ENCODE assay signal across 10 cellular contexts in the genomic region with DNA sequence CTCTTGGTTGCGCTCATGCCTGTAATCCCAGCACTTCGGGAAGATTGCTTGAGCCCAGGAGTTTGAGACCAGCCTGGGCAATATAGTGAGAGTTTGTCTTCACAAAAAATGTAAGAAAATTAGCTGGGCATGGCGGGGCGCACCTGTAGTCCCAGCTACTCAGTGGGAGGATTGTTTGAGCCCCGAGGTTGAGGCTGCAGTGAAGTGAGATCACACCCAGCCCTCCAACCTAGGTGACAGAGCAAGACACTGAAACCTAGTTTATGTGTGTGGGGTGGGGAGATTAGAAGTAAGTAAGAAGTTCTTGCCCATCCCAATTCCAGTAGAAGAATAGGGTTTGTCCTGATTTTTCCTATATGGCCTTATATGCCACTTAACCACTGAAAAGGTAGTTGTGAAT. TPM values are rescaled to one million over a fixed set of nuclear protein-coding genes. Genes with fewer than 3 reads are reported as not detected.
A peak's percentile ranks its signal among the peaks of the same experiment; 100 is the strongest.
DNase-seq lines count a peak whose midpoint lies in the region; ATAC-seq and TF ChIP-seq lines count a peak whose summit lies in the region.
"Had no signal": no experiment of that assay in that cellular context is flagged by ENCODE, and none has a peak within 500 bp of the region (broad histone marks: within the 10 kb centered on the region; RNA-seq: fewer than 3 reads in every experiment).

No MANE protein-coding gene starts in this region.

- ATAC-seq in IMR-90 (ENCODE audit: low read depth): no peak
- ATAC-seq: body of pancreas had no signal

- H4K5ac ChIP-seq in IMR-90 (ENCODE audit: low read depth, low read length): no peak overlapping the region

- H3K27me3 ChIP-seq in ACC112 (ENCODE audit: insufficient read depth, low read length): no peaks in the 10 kb centered on the region
- H3K27me3 ChIP-seq in IMR-90 (ENCODE audit: control insufficient read depth, insufficient read depth, low read length): no peaks in the 10 kb centered on the region
- no peaks in the 10 kb centered on the region for H3K27me3 ChIP-seq in muscle layer of colon (ENCODE audit: control insufficient read depth in 1 of 2, insufficient read depth in 2 of 2, low read length in 2 of 2)
- H3K27me3 ChIP-seq: body of pancreas had no signal

- POLR2A ChIA-PET in IMR-90 (lab: Charles Lee; ENCODE audit: unreplicated experiment): no interaction called here

- peak overlapping the region; percentile 31; the same call in 1 of the 2 replicates for H3K9ac ChIP-seq in IMR-90 (ENCODE audit: low read depth, low read length)
- H3K9ac ChIP-seq in muscle layer of colon (ENCODE audit: low read length): peak overlapping the region; percentile 90

- H2AK9ac ChIP-seq in IMR-90 (replicated peaks; ENCODE audit: low read depth, low read length, poor library complexity): peak overlapping the region; percentile 17

- no CpG with 5 or more reads among the region's 5 CpGs for WGBS in IMR-90 (ENCODE audit: extremely low coverage in 2 of 2, insufficient read length in 1 of 2), 2 experiments

- H3K27ac ChIP-seq in ACC112 (ENCODE audit: low read depth, low read length): no peak overlapping the region
- no peak overlapping the region for H3K27ac ChIP-seq in IMR-90 (ENCODE audit: insufficient read depth, low read length)
- peak overlapping the region; percentile 99 for H3K27ac ChIP-seq in muscle layer of colon (ENCODE audit: low read depth, low read length)

- H3K56ac ChIP-seq in IMR-90 (ENCODE audit: extremely low read depth, insufficient read depth, low read length): no peak overlapping the region

- H3K9me1 ChIP-seq in IMR-90 (ENCODE audit: insufficient read depth, low read length): 0 out of 2 replicates have a peak, but pooled peaks cover 7% of the 10 kb centered on the region

- no peak overlapping the region for H4K91ac ChIP-seq in IMR-90 (ENCODE audit: insufficient read depth, low read depth, low read length)

- H3K79me1 ChIP-seq in IMR-90 (ENCODE audit: low read depth in 1 of 2, low read length in 2 of 2): peaks cover 0 to 31% of the 10 kb centered on the region in 2 experiments; a peak in 2 of 4 replicates

- H3K4me3 Mint-ChIP-seq in brain: peak overlapping the region; percentile 93 to 100 (median 97)

- no peak overlapping the region for H3K18ac ChIP-seq in IMR-90 (ENCODE audit: low read depth, low read length)

- peaks cover 70% of the 10 kb centered on the region for H3K36me3 Mint-ChIP-seq in brain

- in situ Hi-C loops in IMR-90 (cut with MboI; ENCODE audit: low sequenced_read_pairs): no loop called here

- peaks cover 70% of the 10 kb centered on the region for H3K79me2 ChIP-seq in ACC112 (ENCODE audit: control insufficient read depth, insufficient read depth, low read length, unreplicated experiment)

- peaks cover 70% of the 10 kb centered on the region for H4K20me1 ChIP-seq in IMR-90 (ENCODE audit: insufficient read depth, low read length)

- no peak overlapping the region for H4K8ac ChIP-seq in IMR-90 (ENCODE audit: low read depth in 2 of 2, low read length in 2 of 2)

- H3K4me1 ChIP-seq in ACC112 (ENCODE audit: control insufficient read depth, insufficient read depth, low read length, unreplicated experiment): peaks cover 54% of the 10 kb centered on the region
- peaks cover 7% of the 10 kb centered on the region for H3K4me1 ChIP-seq in IMR-90 (ENCODE audit: control insufficient read depth, insufficient read depth, low read length)
- peaks cover 36% of the 10 kb centered on the region for H3K4me1 ChIP-seq in muscle layer of colon (ENCODE audit: insufficient read depth, low read length)

- no peak overlapping the region for H3K14ac ChIP-seq in IMR-90 (replicated peaks; ENCODE audit: low read depth, low read length)

- TF ChIP-seq CTCF in IMR-90 (conservative IDR thresholded peaks at IDR 0.05; ENCODE audit: low read depth, low read length) (no peak), brain (conservative IDR thresholded peaks at IDR 0.05) (no peak)

- peaks cover 11% of the 10 kb centered on the region for H3K27me3 Mint-ChIP-seq in brain

- peak overlapping the region in 3 of 5 experiments; percentile 98 to 100 (median 99) for H3K27ac Mint-ChIP-seq in brain

- no TSS peak for BruUV-seq in IMR-90 (replicated peaks; lab: Mats Ljungman, UMichigan)

- H3K23ac ChIP-seq in IMR-90 (ENCODE audit: low read depth, low read length): 0 out of 2 replicates have a peak overlapping the region, but pooled peaks have one; percentile 2

- H2AFZ ChIP-seq in ACC112 (ENCODE audit: low read length, unreplicated experiment) (no peak overlapping the region), IMR-90 (replicated peaks; ENCODE audit: low read length, poor library complexity) (no peak overlapping the region)

- dilution Hi-C loops in IMR-90 (cut with HindIII; ENCODE audit: low sequenced_read_pairs, unreplicated experiment): no loop called here

- peaks cover 0 to 5% (median 0%) of the 10 kb centered on the region in 5 experiments for H3K9me3 Mint-ChIP-seq in brain

- DNase-seq in IMR-90 (no peak), NCI-H1436 treated with DMSO at 0.1 percent for 48 hours (lab: John Stamatoyannopoulos, UW) (no peak), NCI-H345 treated with DMSO at 0.1 percent for 48 hours (lab: John Stamatoyannopoulos, UW; ENCODE audit: unreplicated experiment) (no peak), dermis blood vessel endothelial cell (no peak), NCI-H510A treated with DMSO at 0.1 percent for 48 hours (lab: John Stamatoyannopoulos, UW) (no peak)
- DNase-seq: body of pancreas, NCI-H1048 had no signal

- intact Hi-C loops in IMR-90 (cut with micrococcal nuclease): loop anchor here (2.0 to 10.0 kb wide), 5 partner anchors 49 to 1332 kb away; a partner anchor contains a TSS

- peak overlapping the region; percentile 99 for H3K4me3 ChIP-seq in ACC112 (ENCODE audit: low read depth, low read length)
- H3K4me3 ChIP-seq in IMR-90 (ENCODE audit: insufficient read depth, low read depth, low read length): no peak overlapping the region; the same call in 1 of the 2 replicates
- peak overlapping the region in 1 of 2 donors; percentile 24 for H3K4me3 ChIP-seq in muscle layer of colon (ENCODE audit: low read depth in 1 of 2, low read length in 2 of 2)
- H3K4me3 ChIP-seq: body of pancreas had no signal

- H2BK120ac ChIP-seq in IMR-90 (ENCODE audit: low read depth, low read length): no peak overlapping the region

- H2BK5ac ChIP-seq in IMR-90 (ENCODE audit: low read depth, low read length, poor library complexity, severe bottlenecking): no peak overlapping the region

- no peak overlapping the region for H2BK20ac ChIP-seq in IMR-90 (ENCODE audit: low read depth, low read length)

- TF ChIP-seq RAD21 in IMR-90 (IDR thresholded peaks at IDR 0.05; ENCODE audit: low read length): no peak

- H2BK15ac ChIP-seq in IMR-90 (ENCODE audit: low read depth, low read length): no peak overlapping the region

- no peak overlapping the region for H2AK5ac ChIP-seq in IMR-90 (ENCODE audit: low read depth, low read length)

- H3K9me3 ChIP-seq in IMR-90 (ENCODE audit: control insufficient read depth, insufficient read depth, low read length) (no peaks in the 10 kb centered on the region), muscle layer of colon (ENCODE audit: low read length) (no peaks in the 10 kb centered on the region)
- H3K9me3 ChIP-seq: body of pancreas had no signal

- TF ChIP-seq POLR2A in IMR-90 (IDR thresholded peaks at IDR 0.05; ENCODE audit: low read depth, low read length): no peak

- peak overlapping the region; percentile 78 for H3K4me2 ChIP-seq in IMR-90 (ENCODE audit: low read depth, low read length)

- H3K4me1 Mint-ChIP-seq in brain: peaks cover 68% of the 10 kb centered on the region

- H3K36me3 ChIP-seq in ACC112 (ENCODE audit: insufficient read depth, low read length) (peaks cover 54% of the 10 kb centered on the region), IMR-90 (ENCODE audit: control insufficient read depth, insufficient read depth, low read length) (peaks cover 26% of the 10 kb centered on the region), muscle layer of colon (ENCODE audit: insufficient read depth, low read length) (peaks cover 49% of the 10 kb centered on the region)

- no peak overlapping the region for H3K4ac ChIP-seq in IMR-90 (ENCODE audit: low read depth, low read length)

- CTCF ChIA-PET in IMR-90 (lab: Yijun Ruan, JAX): no interaction called here

TF ChIP-seq in IMR-90, 13 proteins besides CTCF, POLR2A, EP300 and RAD21:
- TF ChIP-seq MAZ (IDR thresholded peaks at IDR 0.05; ENCODE audit: borderline replicate concordance, low read depth, low read length) (no peak), CEBPB (IDR thresholded peaks at IDR 0.05; ENCODE audit: low read depth, low read length) (no peak), BHLHE40 (IDR thresholded peaks at IDR 0.05; ENCODE audit: low read depth, low read length) (no peak), MXI1 (IDR thresholded peaks at IDR 0.05; ENCODE audit: borderline replicate concordance, low read depth, low read length) (no peak; the same call in 1 of the 2 replicates), FOS (IDR thresholded peaks at IDR 0.05; ENCODE audit: low read depth, low read length) (no peak), CHD1 (IDR thresholded peaks at IDR 0.05; ENCODE audit: low read depth, low read length) (no peak), RFX5 (IDR thresholded peaks at IDR 0.05; ENCODE audit: low read depth, low read length) (no peak)
- TF ChIP-seq, protein P1, sequence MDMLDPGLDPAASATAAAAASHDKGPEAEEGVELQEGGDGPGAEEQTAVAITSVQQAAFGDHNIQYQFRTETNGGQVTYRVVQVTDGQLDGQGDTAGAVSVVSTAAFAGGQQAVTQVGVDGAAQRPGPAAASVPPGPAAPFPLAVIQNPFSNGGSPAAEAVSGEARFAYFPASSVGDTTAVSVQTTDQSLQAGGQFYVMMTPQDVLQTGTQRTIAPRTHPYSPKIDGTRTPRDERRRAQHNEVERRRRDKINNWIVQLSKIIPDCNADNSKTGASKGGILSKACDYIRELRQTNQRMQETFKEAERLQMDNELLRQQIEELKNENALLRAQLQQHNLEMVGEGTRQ (IDR thresholded peaks at IDR 0.05; ENCODE audit: low read depth, low read length): no peak

RNA-seq across cellular contexts. Expression of a gene that starts 2.0 kb away (rescaled TPM):
- 1,679 and 1,907 TPM in 2 replicates for total RNA-seq in IMR-90 (2012; rRNA removed)
- polyA plus RNA-seq in IMR-90 (2012; rRNA removed): 1,239 and 1,406 TPM in 2 replicates
- 609 and 629 TPM in 2 replicates for polyA plus RNA-seq in IMR-90 (2012; cell fraction: cytosol; rRNA removed)
- polyA plus RNA-seq in IMR-90 (2012; cell fraction: nucleus; rRNA removed; ENCODE audit: low replicate concordance): 99.4 and 681 TPM in 2 replicates
- 1,031 TPM for polyA plus RNA-seq in brain (ENCODE audit: insufficient read depth, low read depth, low replicate concordance)
- 892 and 958 TPM in 2 replicates for total RNA-seq in dermis blood vessel endothelial cell

RNA-seq across cellular contexts. Expression of a gene that starts 48.9 kb away (rescaled TPM):
- 26.9 and 54.4 TPM in 2 replicates for total RNA-seq in IMR-90 (2012; rRNA removed)
- polyA plus RNA-seq in IMR-90 (2012; rRNA removed): 10.2 and 13.9 TPM in 2 replicates
- polyA plus RNA-seq in IMR-90 (2012; cell fraction: cytosol; rRNA removed): 2.6 and 3.4 TPM in 2 replicates
- polyA plus RNA-seq in IMR-90 (2012; cell fraction: nucleus; rRNA removed; ENCODE audit: low replicate concordance): 1.7 and 10.9 TPM in 2 replicates
- polyA plus RNA-seq in brain (ENCODE audit: insufficient read depth, low read depth, low replicate concordance): 1.5 TPM
- total RNA-seq in dermis blood vessel endothelial cell: 23.0 and 25.5 TPM in 2 replicates
